ENCODE assay signal across 17 cellular contexts in genomic region chr7:128120976-128121490, GRCh38.
DNase-seq lines count a peak whose midpoint lies in the region; FAIRE-seq and TF ChIP-seq lines count a peak whose summit lies in the region.
"Had no signal": no experiment of that assay in that cellular context is flagged by ENCODE, and none has a peak within 500 bp of the region (broad histone marks: within the 10 kb centered on the region; RNA-seq: fewer than 3 reads in every experiment).

No MANE protein-coding gene starts in this region.

- H4K20me1 ChIP-seq in BLaER1 = no peaks in the 10 kb centered on the region
- H4K20me1 ChIP-seq in keratinocyte (ENCODE audit: control insufficient read depth, extremely low read depth, insufficient read depth, low read length) = no peaks in the 10 kb centered on the region

- H2AFZ ChIP-seq in keratinocyte (ENCODE audit: control insufficient read depth, low read length) = no peak overlapping the region

- H3K36me3 ChIP-seq in BLaER1 (no peaks in the 10 kb centered on the region), keratinocyte (ENCODE audit: control insufficient read depth in 2 of 2, extremely low read depth in 1 of 2, insufficient read depth in 2 of 2, low read length in 2 of 2) (no peaks in the 10 kb centered on the region), skeletal muscle satellite cell (ENCODE audit: insufficient read depth, low read length) (no peaks in the 10 kb centered on the region)

- dilution Hi-C loops in keratinocyte (cut with MboI; ENCODE audit: extremely low pct_ligation_motif_present, low sequenced_read_pairs) = no loop called here

- no peak for TF ChIP-seq POLR2A in NB4 (IDR thresholded peaks at IDR 0.05; ENCODE audit: extremely low read depth, insufficient read length)

- no peaks in the 10 kb centered on the region for H3K9me3 ChIP-seq in BLaER1
- no peaks in the 10 kb centered on the region for H3K9me3 ChIP-seq in keratinocyte (ENCODE audit: control insufficient read depth, low read depth, low read length)
- no peaks in the 10 kb centered on the region for H3K9me3 ChIP-seq in skeletal muscle satellite cell (replicated peaks; ENCODE audit: low read length)
- H3K9me3 ChIP-seq: SK-N-SH had no signal

- H3K9ac ChIP-seq in BLaER1 (no peak overlapping the region), keratinocyte (ENCODE audit: control insufficient read depth, extremely low read depth, insufficient read depth, low read length) (no peak overlapping the region), skeletal muscle satellite cell (ENCODE audit: low read depth, low read length) (no peak overlapping the region)
- H3K9ac ChIP-seq: SK-N-SH had no signal

- H3K27me3 ChIP-seq in BLaER1 (no peaks in the 10 kb centered on the region), keratinocyte (ENCODE audit: control insufficient read depth, extremely low read depth, insufficient read depth, low read length) (no peaks in the 10 kb centered on the region), skeletal muscle satellite cell (ENCODE audit: control insufficient read depth, insufficient read depth, low read length) (peaks cover 26% of the 10 kb centered on the region)

- no peak for FAIRE-seq in keratinocyte (lab: Jason Lieb, UNC)
- FAIRE-seq: HTR-8/SVneo had no signal

- H3K27ac ChIP-seq in BLaER1 = peak overlapping the region; percentile 6; the same call in 1 of the 2 replicates
- no peak overlapping the region for H3K27ac ChIP-seq in keratinocyte (ENCODE audit: control insufficient read depth, insufficient read depth, low read length)

- peak overlapping the region; percentile 54 for H3K4me2 ChIP-seq in BLaER1
- H3K4me2 ChIP-seq in keratinocyte (ENCODE audit: control insufficient read depth, extremely low read depth, insufficient read depth, low read depth, low read length) = peak overlapping the region; percentile 77
- H3K4me2 ChIP-seq in skeletal muscle satellite cell (ENCODE audit: low read length) = peak overlapping the region; percentile 70
- H3K4me2 ChIP-seq: SK-N-SH had no signal

- H3K4me1 ChIP-seq in BLaER1 (peaks cover 50% of the 10 kb centered on the region), keratinocyte (ENCODE audit: control insufficient read depth, extremely low read depth, insufficient read depth, low read length) (peaks cover 12% of the 10 kb centered on the region), skeletal muscle satellite cell (ENCODE audit: control insufficient read depth, insufficient read depth, low read length) (peaks cover 10% of the 10 kb centered on the region)

- H3K4me3 ChIP-seq in BLaER1 = no peak overlapping the region
- H3K4me3 ChIP-seq in NB4 (ENCODE audit: low read depth, low read length) = peak overlapping the region; percentile 85
- H3K4me3 ChIP-seq in keratinocyte (ENCODE audit: control insufficient read depth in 2 of 3, extremely low read depth in 1 of 3, insufficient read depth in 2 of 3, low read depth in 1 of 3, low read length in 3 of 3) = peak overlapping the region in 1 of 3 experiments; percentile 77
- no peak overlapping the region for H3K4me3 ChIP-seq in skeletal muscle satellite cell (ENCODE audit: low read length)

- no peaks in the 10 kb centered on the region for H3K9me1 ChIP-seq in keratinocyte (ENCODE audit: control insufficient read depth, extremely low read depth, insufficient read depth, low read length)

- DNase-seq in NB4 (ENCODE audit: low read depth) = no peak
- no peak for DNase-seq in keratinocyte (ENCODE audit: low read depth, low spot score)
- DNase-seq in HK-2 (ENCODE audit: unreplicated experiment) = no peak
- DNase-seq in NAMALWA (ENCODE audit: low spot score) = no peak
- DNase-seq in cerebellum (ENCODE audit: low spot score) = no peak
- DNase-seq: ACHN; Calu3; CD4-positive, alpha-beta T cell; DMS53; H9; NCI-H1417; NCI-H187 treated with DMSO at 0.1 percent for 48 hours; NCI-H748 treated with DMSO at 0.1 percent for 48 hours; SK-N-SH had no signal

- H3K79me2 ChIP-seq in keratinocyte (ENCODE audit: control insufficient read depth, insufficient read depth, low read length) = no peaks in the 10 kb centered on the region

- TF ChIP-seq CTCF in NB4 (IDR thresholded peaks at IDR 0.05; ENCODE audit: low read depth, low read length) (no peak), keratinocyte (optimal IDR thresholded peaks at IDR 0.05 in 1 of 3, IDR thresholded peaks at IDR 0.05 in 1 of 3, conservative IDR thresholded peaks at IDR 0.05 in 1 of 3; ENCODE audit: extremely low read depth in 1 of 3, insufficient read depth in 2 of 3, low read length in 3 of 3) (no peak)
